28 cellular contexts compared by ENCODE assay signal in genomic region chr4:42555828-42556227, GRCh38.
DNase-seq lines count a peak whose midpoint lies in the region; FAIRE-seq and TF ChIP-seq lines count a peak whose summit lies in the region.
"Had no signal": no experiment of that assay in that cellular context is flagged by ENCODE, and none has a peak within 500 bp of the region (broad histone marks: within the 10 kb centered on the region; RNA-seq: fewer than 3 reads in every experiment).

No MANE protein-coding gene starts in this region.

- no peak for FAIRE-seq in bronchial epithelial cell (lab: Jason Lieb, UNC)
- FAIRE-seq: H1, RCC 7860 had no signal

- TF ChIP-seq CTCF in bronchial epithelial cell (IDR thresholded peaks at IDR 0.05; ENCODE audit: insufficient read depth, low read length, severe bottlenecking) (no peak), fibroblast of the aortic adventitia (IDR thresholded peaks at IDR 0.05; ENCODE audit: insufficient read depth, low read length) (no peak)

- no peak overlapping the region for H3K4me3 ChIP-seq in bronchial epithelial cell (ENCODE audit: low read depth, low read length)
- H3K4me3 ChIP-seq in fibroblast of the aortic adventitia (ENCODE audit: low read depth, low read length), result no peak overlapping the region
- H3K4me3 ChIP-seq: gastroesophageal sphincter, left lung, sigmoid colon, SJSA1, vagina had no signal

- H3K36me3 ChIP-seq in bronchial epithelial cell (ENCODE audit: control insufficient read depth, insufficient read depth, low read length), result no peaks in the 10 kb centered on the region
- H3K36me3 ChIP-seq: sigmoid colon, SJSA1, vagina had no signal

- H3K27me3 ChIP-seq in bronchial epithelial cell (ENCODE audit: control insufficient read depth, insufficient read depth, low read length), result no peaks in the 10 kb centered on the region
- H3K27me3 ChIP-seq: gastroesophageal sphincter, left lung, neutrophil, sigmoid colon, SJSA1, vagina had no signal

- DNase-seq in DMS53 (lab: John Stamatoyannopoulos, UW), result peak; percentile 16
- no peak for DNase-seq in DMS53 treated with DMSO at 0.1 percent for 48 hours (lab: John Stamatoyannopoulos, UW; ENCODE audit: unreplicated experiment)
- peak; percentile 55 for DNase-seq in bronchial epithelial cell (ENCODE audit: low read depth)
- peak; percentile 56 for DNase-seq in fibroblast of the aortic adventitia (ENCODE audit: low read depth)
- peak; percentile 3 for DNase-seq in stromal cell of bone marrow (ENCODE audit: low read depth)
- DNase-seq in pons (ENCODE audit: low spot score), result no peak
- no peak for DNase-seq in NK-92 (lab: John Stamatoyannopoulos, UW; ENCODE audit: unreplicated experiment)
- DNase-seq in stimulated activated CD4-positive, alpha-beta T cell treated with anti-CD3 and anti-CD28 coated beads, Interleukin-2, amount 100 ng/mL, for 48 hours, result no peak
- DNase-seq: activated CD8-positive, alpha-beta T cell treated with anti-CD3 and anti-CD28 coated beads for 36 hours; activated effector memory CD4-positive, alpha-beta T cell treated with anti-CD3 and anti-CD28 coated beads, Interleukin-2, amount 50 U/mL, for 16 hours; activated naive CD8-positive, alpha-beta T cell treated with anti-CD3 and anti-CD28 coated beads for 36 hours; activated T-cell treated with anti-CD3 and anti-CD28 coated beads for 4 hours; aorta; CD4-positive, CD25-positive, alpha-beta regulatory T cell; hippocampal formation; left lung; NCI-H1092; NCI-H187; NCI-H2171 treated with DMSO at 0.1 percent for 48 hours; NCI-H69; sigmoid colon; stimulated activated naive CD4-positive, alpha-beta T cell treated with Interleukin-2 at 50 U/mL for 16 hours had no signal

Comparison
In these comparisons a context has a peak if more than half of its experiments do, and no peak if none do; other contexts are left out.
1. DNase-seq: peak in DMS53 (single experiment), bronchial epithelial cell (single experiment), fibroblast of the aortic adventitia (single experiment) and stromal cell of bone marrow (single experiment); none in DMS53 treated with DMSO at 0.1 percent for 48 hours (single experiment), pons (single experiment), NK-92 (single experiment) and stimulated activated CD4-positive, alpha-beta T cell treated with anti-CD3 and anti-CD28 coated beads, Interleukin-2, amount 100 ng/mL, for 48 hours (0 of 2).